Comparison of ENCODE assay signal across 31 cellular contexts in genomic region chr18:54899500-54899899, GRCh38. TPM values are rescaled to one million over a fixed set of nuclear protein-coding genes. Genes with fewer than 3 reads are reported as not detected.
"Had no signal": no experiment of that assay in that cellular context is flagged by ENCODE, and none has a peak within 500 bp of the region (broad histone marks: within the 10 kb centered on the region; RNA-seq: fewer than 3 reads in every experiment).

No MANE protein-coding gene starts in this region.

- H3K4me3 ChIP-seq: neural progenitor cell, ovary, psoas muscle, skin epidermis, smooth muscle cell, spleen, suprapubic skin, testis, tibial artery, transverse colon, upper lobe of right lung, uterus had no signal

- H3K36me3 ChIP-seq: neural progenitor cell, ovary, spleen, suprapubic skin, tibial artery, transverse colon, upper lobe of right lung, uterus had no signal

- H3K9me3 Mint-ChIP-seq: natural killer cell; neural progenitor cell; stimulated activated memory B cell treated with anti-CD40 and anti-IgM and Interleukin-4, amounts not matched to agents 10 μg/mL and 1 μg/mL and 100 μg/mL, for 72 hours; stimulated activated naive CD8-positive, alpha-beta T cell treated with anti-CD3 and anti-CD28 coated beads, Interleukin-15, amount 100 ng/mL, for 72 hours; type B pancreatic cell had no signal

- H3K27ac Mint-ChIP-seq: natural killer cell; nephron; neural progenitor cell; progenitor cell of endocrine pancreas; stimulated activated memory B cell treated with anti-CD40 and anti-IgM and Interleukin-4, amounts not matched to agents 10 μg/mL and 1 μg/mL and 100 μg/mL, for 72 hours; type B pancreatic cell had no signal

- H3K9me3 ChIP-seq: ovary, psoas muscle, spleen, suprapubic skin, testis, transverse colon, upper lobe of right lung, uterus had no signal

- DNase-seq: natural killer cell; occipital lobe; ovary; posterior cingulate gyrus; psoas muscle; right cardiac atrium; spleen; stimulated activated CD4-positive, alpha-beta T cell treated with anti-CD3 and anti-CD28 coated beads, Interleukin-12 subunit alpha, Interleukin-12 subunit beta, amount 100 ng/mL, for 4 hours; stimulated activated CD4-positive, alpha-beta T cell treated with anti-CD3 and anti-CD28 coated beads, Interleukin-1b, Interleukin-23, amount 100 ng/mL, for 48 hours; stimulated activated CD4-positive, alpha-beta T cell treated with anti-CD3 and anti-CD28 coated beads, Interleukin-4, amount 100 ng/mL, for 1 hour; stimulated activated CD4-positive, alpha-beta T cell treated with anti-CD3 and anti-CD28 coated beads, Interleukin-4, amount 100 ng/mL, for 4 hours; stimulated activated CD8-positive, alpha-beta memory T cell treated with anti-CD3 and anti-CD28 coated beads, Interleukin-4, amount 100 ng/mL, for 48 hours; stimulated activated naive CD4-positive, alpha-beta T cell; stimulated activated naive CD8-positive, alpha-beta T cell treated with anti-CD3 and anti-CD28 coated beads, Interleukin-15, amount 100 ng/mL, for 72 hours; stimulated activated naive CD8-positive, alpha-beta T cell treated with anti-CD3 and anti-CD28 coated beads, Interleukin-15, Interleukin-2, amounts not matched to agents 100 U/mL and 50 U/mL, for 24 hours; substantia nigra; testis; tibial artery; transverse colon; upper lobe of right lung; uterus had no signal

- H3K4me3 Mint-ChIP-seq: natural killer cell; nephron; neural progenitor cell; stimulated activated memory B cell treated with anti-CD40 and anti-IgM and Interleukin-4, amounts not matched to agents 10 μg/mL and 1 μg/mL and 100 μg/mL, for 72 hours; stimulated activated naive CD8-positive, alpha-beta T cell treated with anti-CD3 and anti-CD28 coated beads, Interleukin-15, amount 100 ng/mL, for 72 hours; type B pancreatic cell had no signal

- H3K27me3 Mint-ChIP-seq: progenitor cell of endocrine pancreas; stimulated activated memory B cell treated with anti-CD40 and anti-IgM and Interleukin-4, amounts not matched to agents 10 μg/mL and 1 μg/mL and 100 μg/mL, for 72 hours; type B pancreatic cell had no signal

- H3K4me1 ChIP-seq: neural progenitor cell, parathyroid adenoma, psoas muscle, spleen, suprapubic skin, testis, tibial artery, transverse colon, upper lobe of right lung, uterus had no signal

- H3K36me3 Mint-ChIP-seq: natural killer cell; neural progenitor cell; stimulated activated memory B cell treated with anti-CD40 and anti-IgM and Interleukin-4, amounts not matched to agents 10 μg/mL and 1 μg/mL and 100 μg/mL, for 72 hours; type B pancreatic cell had no signal

- H3K4me1 Mint-ChIP-seq: nephron; stimulated activated naive CD8-positive, alpha-beta T cell treated with anti-CD3 and anti-CD28 coated beads, Interleukin-15, amount 100 ng/mL, for 72 hours had no signal

- H3K27ac ChIP-seq: neural progenitor cell, ovary, parathyroid adenoma, psoas muscle, skin epidermis, spleen, suprapubic skin, testis, tibial artery, transverse colon, upper lobe of right lung, uterus had no signal

- ATAC-seq: natural killer cell; psoas muscle; right cardiac atrium; sciatic nerve; stimulated activated memory B cell treated with anti-CD40 and anti-IgM and Interleukin-4, amounts not matched to agents 10 μg/mL and 1 μg/mL and 100 μg/mL, for 72 hours; stimulated activated naive CD8-positive, alpha-beta T cell treated with anti-CD3 and anti-CD28 coated beads, Interleukin-15, amount 100 ng/mL, for 72 hours; stimulated activated naive CD8-positive, alpha-beta T cell treated with anti-CD3 and anti-CD28 coated beads, Interleukin-15, Interleukin-2, amounts not matched to agents 100 U/mL and 50 U/mL, for 24 hours; upper lobe of right lung had no signal

- H3K27me3 ChIP-seq: neural progenitor cell, ovary, spleen, suprapubic skin, testis, tibial artery, transverse colon, upper lobe of right lung, uterus had no signal

RNA-seq across cellular contexts. Expression of gene CCDC68, which starts 59.8 kb away (rescaled TPM):
- total RNA-seq: natural killer cell had no signal
